8 cellular contexts compared by ENCODE assay signal in genomic region chr14:88562532-88562830, GRCh38. TPM values are rescaled to one million over a fixed set of nuclear protein-coding genes. Genes with fewer than 3 reads are reported as not detected.
DNase-seq lines count a peak whose midpoint lies in the region; ATAC-seq, FAIRE-seq and TF ChIP-seq lines count a peak whose summit lies in the region.

No MANE protein-coding gene starts in this region.

- TF ChIP-seq CTCF in CD8-positive, alpha-beta T cell (IDR thresholded peaks at IDR 0.05) = no peak
- TF ChIP-seq CTCF in Loucy (conservative IDR thresholded peaks at IDR 0.05; ENCODE audit: low read length) (no peak), H1 (IDR thresholded peaks at IDR 0.05; ENCODE audit: control extremely low read depth in 1 of 3, insufficient read depth in 1 of 3, low read depth in 1 of 3, low read length in 3 of 3) (no peak)

- H2BK20ac ChIP-seq in H1 (ENCODE audit: low read length) = no peak overlapping the region

- no peak overlapping the region for H2BK120ac ChIP-seq in H1 (replicated peaks; ENCODE audit: low read depth, low read length)

- H4K91ac ChIP-seq in H1 (replicated peaks; ENCODE audit: insufficient read length, low read length) = no peak overlapping the region

- peak overlapping the region; percentile 83 for H2AFZ ChIP-seq in Loucy (ENCODE audit: low read length)
- H2AFZ ChIP-seq in H1 (ENCODE audit: low read length) = no peak overlapping the region
- H2AFZ ChIP-seq in neuron (ENCODE audit: low read depth, low read length) = peak overlapping the region; percentile 87

- no peaks in the 10 kb centered on the region; the same call in 1 of the 2 replicates for H3K79me1 ChIP-seq in H1 (ENCODE audit: low read depth, low read length)

- no peak for TF ChIP-seq POLR2A in H1 (IDR thresholded peaks at IDR 0.05; ENCODE audit: control extremely low read depth in 1 of 2, low read depth in 2 of 2, low read length in 2 of 2)
- TF ChIP-seq POLR2A in erythroblast (IDR thresholded peaks at IDR 0.05; ENCODE audit: low read length) = no peak

- peaks cover 21% of the 10 kb centered on the region for H3K4me1 ChIP-seq in CD8-positive, alpha-beta T cell (ENCODE audit: insufficient read depth, low read length)
- H3K4me1 ChIP-seq in Loucy (ENCODE audit: insufficient read depth, low read length, poor library complexity, severe bottlenecking) (peaks cover 15% of the 10 kb centered on the region), H1 (replicated peaks in 1 of 4; ENCODE audit: control insufficient read depth in 3 of 4, insufficient read depth in 4 of 4, low read length in 3 of 4) (peaks cover 0 to 4% (median 2%) of the 10 kb centered on the region in 4 experiments; a peak in 5 of 7 replicates), neuron (ENCODE audit: insufficient read depth, low read length) (peaks cover 21% of the 10 kb centered on the region)

- no peak overlapping the region; the same call in 1 of the 2 replicates for H2BK5ac ChIP-seq in H1 (ENCODE audit: low read depth, low read length)

- H3K4me3 Mint-ChIP-seq in CD8-positive, alpha-beta T cell = peak overlapping the region; percentile 96

- intact Hi-C loops in CD8-positive, alpha-beta T cell (cut with DNase I, micrococcal nuclease) = loop anchor here (1.0 to 10.0 kb wide), 7 partner anchors 230 to 1822 kb away; partner anchors contain the start of genes EFCAB11 (in 1 of the 2), EML5 (in 1 of the 2), GALC (in 1 of the 2) and TDP1 (in 1 of the 2)

- no peaks in the 10 kb centered on the region for H3K9me3 ChIP-seq in CD8-positive, alpha-beta T cell (ENCODE audit: low read length)
- H3K9me3 ChIP-seq in Loucy (ENCODE audit: insufficient read depth, low read depth, low read length) (no peaks in the 10 kb centered on the region), H1 (ENCODE audit: insufficient read depth in 2 of 2, low read depth in 1 of 2, low read length in 1 of 2) (no peaks in the 10 kb centered on the region), neuron (ENCODE audit: low read length) (no peaks in the 10 kb centered on the region)

- H3K18ac ChIP-seq in H1 (ENCODE audit: extremely low read depth, low read length) = peak overlapping the region; percentile 34

- H4K5ac ChIP-seq in H1 (ENCODE audit: insufficient read length, low read depth, low read length) = no peak overlapping the region

- peak overlapping the region; percentile 91 for H3K4me3 ChIP-seq in CD8-positive, alpha-beta T cell (ENCODE audit: low read depth, low read length)
- peak overlapping the region; percentile 79 for H3K4me3 ChIP-seq in Loucy (ENCODE audit: low read length, poor library complexity, severe bottlenecking)
- peak overlapping the region; percentile 90 to 97 (median 92) for H3K4me3 ChIP-seq in H1 (ENCODE audit: extremely low read depth in 1 of 4, insufficient read depth in 2 of 4, low read depth in 3 of 4, low read length in 4 of 4)
- H3K4me3 ChIP-seq in neuron (ENCODE audit: low read length) = peak overlapping the region; percentile 92

- no peak overlapping the region for H3K23ac ChIP-seq in H1 (ENCODE audit: insufficient read length)

- H3K9me3 Mint-ChIP-seq in CD8-positive, alpha-beta T cell = no peaks in the 10 kb centered on the region

- no peak overlapping the region for H3K27ac ChIP-seq in CD8-positive, alpha-beta T cell (ENCODE audit: low read depth, low read length)
- peak overlapping the region; percentile 51 for H3K27ac ChIP-seq in H1 (ENCODE audit: low read depth, low read length)

- no peak overlapping the region for H3K14ac ChIP-seq in H1 (ENCODE audit: insufficient read length)

- H2BK12ac ChIP-seq in H1 (ENCODE audit: low read depth, low read length) = no peak overlapping the region

- POLR2A ChIA-PET in CD8-positive, alpha-beta T cell (lab: Charles Lee) = no interaction called here
- POLR2A ChIA-PET in H1 (lab: Charles Lee; ENCODE audit: partially characterized antibody) = interaction anchor here (1.5 to 1.9 kb wide), 2 partner anchors 11 to 120 kb away, joined by 4 to 12 read pairs; no protein-coding TSS in a partner anchor

- TF ChIP-seq RAD21 in H1 (IDR thresholded peaks at IDR 0.05 in 1 of 2, conservative IDR thresholded peaks at IDR 0.05 in 1 of 2; ENCODE audit: low read depth in 2 of 2, low read length in 2 of 2) = no peak

- no peak for DNase-seq in CD8-positive, alpha-beta T cell
- DNase-seq in H1 (ENCODE audit: low read depth in 1 of 2, low spot score in 2 of 2) = no peak
- no peak for DNase-seq in SW480 (ENCODE audit: low spot score)
- DNase-seq in erythroblast (lab: John Stamatoyannopoulos, UW) = no peak
- no peak for DNase-seq in NCI-H1694 treated with DMSO at 0.1 percent for 48 hours (lab: John Stamatoyannopoulos, UW)

- H3K56ac ChIP-seq in H1 (replicated peaks; ENCODE audit: insufficient read length, low read depth, low read length) = no peak overlapping the region

- peak overlapping the region; percentile 91 for H3K27ac Mint-ChIP-seq in CD8-positive, alpha-beta T cell

- H3K9me2 ChIP-seq in Loucy (replicated peaks; ENCODE audit: low read depth, low read length) = no peaks in the 10 kb centered on the region

- ATAC-seq in CD8-positive, alpha-beta T cell = no peak
- no peak for ATAC-seq in GM18858 (IDR thresholded peaks at IDR 0.05; ENCODE audit: unreplicated experiment)

- peaks cover 40% of the 10 kb centered on the region for H3K4me1 Mint-ChIP-seq in CD8-positive, alpha-beta T cell (ENCODE audit: low read depth)

- no peak overlapping the region for H3K4ac ChIP-seq in H1 (replicated peaks; ENCODE audit: insufficient read length, low read depth, low read length)

- H3K36me3 Mint-ChIP-seq in CD8-positive, alpha-beta T cell = peaks cover 11% of the 10 kb centered on the region

- H4K8ac ChIP-seq in H1 (ENCODE audit: extremely low read depth, insufficient read depth, low read length) = no peak overlapping the region

- CTCF ChIA-PET in CD8-positive, alpha-beta T cell (lab: Charles Lee) = no interaction called here
- CTCF ChIA-PET in H1 (lab: Charles Lee; ENCODE audit: partially characterized antibody) = no interaction called here

- no peak for TF ChIP-seq EP300 in H1 (IDR thresholded peaks at IDR 0.05; ENCODE audit: borderline replicate concordance in 1 of 2, low read depth in 2 of 2, low read length in 2 of 2)

- 30% methylated on average over 4 of the region's 5 CpGs; no CpG with 5 or more reads in 1 of the 2 experiments for WGBS in H1 (ENCODE audit: extremely low coverage in 1 of 2, insufficient coverage in 1 of 2, insufficient read length in 1 of 2, insufficient replicate concordance in 2 of 2, low coverage in 1 of 2, low lambda C conversion rate in 2 of 2, missing lambda C conversion rate in 1 of 2), 2 experiments

- H3K23me2 ChIP-seq in H1 (ENCODE audit: low read depth, low read length) = peaks cover 6% of the 10 kb centered on the region

- no peaks in the 10 kb centered on the region for H3K27me3 ChIP-seq in CD8-positive, alpha-beta T cell (ENCODE audit: insufficient read depth, low read length)
- no peaks in the 10 kb centered on the region for H3K27me3 ChIP-seq in Loucy (ENCODE audit: insufficient read depth, low read length, poor library complexity, severe bottlenecking)
- H3K27me3 ChIP-seq in H1 (replicated peaks in 1 of 4; ENCODE audit: control insufficient read depth in 3 of 4, extremely low read depth in 1 of 4, insufficient read depth in 3 of 4, low read length in 3 of 4) = no peaks in the 10 kb centered on the region
- no peaks in the 10 kb centered on the region for H3K27me3 ChIP-seq in neuron (ENCODE audit: insufficient read depth, low read length)

- H3K4me2 ChIP-seq in Loucy (ENCODE audit: low read depth, low read length, poor library complexity, severe bottlenecking) = peak overlapping the region; percentile 56
- peak overlapping the region; percentile 42 to 80 for H3K4me2 ChIP-seq in H1 (ENCODE audit: insufficient read depth in 1 of 2, low read depth in 2 of 2, low read length in 2 of 2)

- H3F3A ChIP-seq in Loucy (ENCODE audit: low read depth) = no peaks in the 10 kb centered on the region

- no peak for FAIRE-seq in H1 (lab: Jason Lieb, UNC)

- peaks cover 9% of the 10 kb centered on the region for H3K27me3 Mint-ChIP-seq in CD8-positive, alpha-beta T cell (ENCODE audit: low read depth)

- H2AK5ac ChIP-seq in H1 (ENCODE audit: low read depth, low read length) = no peak overlapping the region; the same call in 1 of the 2 replicates

- 0 out of 2 replicates have a peak overlapping the region, but pooled peaks have one; percentile 46 for H2BK15ac ChIP-seq in H1 (ENCODE audit: low read length)

- H3K79me2 ChIP-seq in Loucy (ENCODE audit: insufficient read depth, low read length) (peaks cover 30% of the 10 kb centered on the region), H1 (ENCODE audit: control insufficient read depth in 1 of 2, insufficient read depth in 2 of 2, low read length in 2 of 2) (peaks cover 0 to 30% of the 10 kb centered on the region in 2 experiments; a peak in 3 of 4 replicates)

- H3K9ac ChIP-seq in Loucy (ENCODE audit: low read depth, low read length, poor library complexity, severe bottlenecking) (peak overlapping the region; percentile 83), H1 (replicated peaks in 1 of 4; ENCODE audit: extremely low read depth in 1 of 4, low read depth in 3 of 4, low read length in 3 of 4) (peak overlapping the region in 3 of 4 experiments; percentile 26 to 94 (median 55); a peak in 6 of 7 replicates)

- H4K20me1 ChIP-seq in Loucy (ENCODE audit: insufficient read depth, low read length, poor library complexity, severe bottlenecking) (peaks cover 13% of the 10 kb centered on the region), H1 (replicated peaks in 1 of 2; ENCODE audit: control insufficient read depth in 1 of 2, insufficient read depth in 2 of 2, low read length in 2 of 2) (peaks cover 3% of the 10 kb centered on the region in 2 experiments)

- no peaks in the 10 kb centered on the region for H3K36me3 ChIP-seq in CD8-positive, alpha-beta T cell (ENCODE audit: insufficient read depth, low read length)
- H3K36me3 ChIP-seq in Loucy (ENCODE audit: insufficient read depth, low read length) = no peaks in the 10 kb centered on the region
- H3K36me3 ChIP-seq in H1 (ENCODE audit: control insufficient read depth in 2 of 4, insufficient read depth in 4 of 4, low read length in 3 of 4) = peaks cover 0 to 17% (median under 1%) of the 10 kb centered on the region in 4 experiments; a peak in 3 of 8 replicates
- H3K36me3 ChIP-seq in neuron (ENCODE audit: insufficient read depth, low read length) = peaks cover 17% of the 10 kb centered on the region

RNA-seq across cellular contexts. Expression of gene ZC3H14, which starts 0.4 kb away (rescaled TPM):
- 10 to 100 TPM; 36.3 to 39.3 TPM for total RNA-seq in CD8-positive, alpha-beta T cell
- total RNA-seq in H1 (2021; fragmentation: NEBNext Ultra II Directional; extraction: Animal tissue kit (Norgen Biotek cat#: 25700)) = 86.0 and 90.1 TPM in 2 replicates
- 58.3 and 99.1 TPM in 2 replicates for polyA plus RNA-seq in H1 (2011; rRNA removed)
- 89.5 TPM for polyA plus RNA-seq in H1 (2011; cell fraction: cytosol; rRNA removed)
- 89.6 TPM for polyA plus RNA-seq in H1 (2011; cell fraction: nucleus; rRNA removed)
- 68.2 to 87.6 TPM (median 85.2 TPM) in 4 replicates for polyA plus RNA-seq in H1 (2012, experiment 1 of 2)
- polyA plus RNA-seq in H1 (2012, experiment 2 of 2) = 12.2 TPM
- 54.4 TPM for polyA plus RNA-seq in H1 (2013, experiment 1 of 2)
- polyA plus RNA-seq in H1 (2013, experiment 2 of 2) = 49.8 TPM
- 283 and 372 TPM in 2 replicates for polyA minus RNA-seq in H1 (2011; rRNA and poly(A)+ RNA removed)
- polyA minus RNA-seq in H1 (2011; cell fraction: cytosol; rRNA and poly(A)+ RNA removed) = 72.1 TPM
- polyA minus RNA-seq in H1 (2011; cell fraction: nucleus; rRNA and poly(A)+ RNA removed) = 121 TPM

RNA-seq across cellular contexts. Expression of gene PTPN21, which starts 7.7 kb away (rescaled TPM):
- total RNA-seq in CD8-positive, alpha-beta T cell = not detected
- 16.1 and 18.0 TPM in 2 replicates for total RNA-seq in H1 (2021; fragmentation: NEBNext Ultra II Directional; extraction: Animal tissue kit (Norgen Biotek cat#: 25700))
- polyA plus RNA-seq in H1 (2011; rRNA removed) = 6.5 and 8.2 TPM in 2 replicates
- polyA plus RNA-seq in H1 (2011; cell fraction: cytosol; rRNA removed) = 5.0 TPM
- 13.3 TPM for polyA plus RNA-seq in H1 (2011; cell fraction: nucleus; rRNA removed)
- 6.5 to 9.1 TPM (median 8.5 TPM) in 4 replicates for polyA plus RNA-seq in H1 (2012, experiment 1 of 2)
- polyA plus RNA-seq in H1 (2012, experiment 2 of 2) = 2.3 TPM
- polyA plus RNA-seq in H1 (2013, experiment 1 of 2) = 6.6 TPM
- 5.9 TPM for polyA plus RNA-seq in H1 (2013, experiment 2 of 2)
- polyA minus RNA-seq in H1 (2011; rRNA and poly(A)+ RNA removed) = 8.5 and 8.9 TPM in 2 replicates
- polyA minus RNA-seq in H1 (2011; cell fraction: cytosol; rRNA and poly(A)+ RNA removed) = 7.5 TPM
- 11.6 TPM for polyA minus RNA-seq in H1 (2011; cell fraction: nucleus; rRNA and poly(A)+ RNA removed)

Comparison
In these comparisons a context has a peak if more than half of its experiments do, and no peak if none do; other contexts are left out.
1. RNA of gene PTPN21, which starts 7.7 kb away (total RNA-seq): 16.1 to 18.0 TPM in H1; not detected in CD8-positive, alpha-beta T cell; every median in the first group is over 10 times any median in the second.
2. Peak in every context shown above with its lines, with median percentiles within 50 percentile points of each other: H3K4me3 ChIP-seq.